Comparison of ENCODE assay signal across 1 cellular context in genomic region chr5:180860887-180861822, GRCh38.
TF ChIP-seq lines count a peak whose summit lies in the region.

Gene ZFP62 (minus strand): TSS chr5:180861276. CDS start chr5:180861219, 57 bp downstream.

TF ChIP-seq in GM12878, 131 proteins besides CTCF, POLR2A, EP300 and RAD21 (continued from another document and continues in another):
- 0 out of 2 replicates have a peak, but pooled peaks have one; percentile 50 for TF ChIP-seq ZNF687 (IDR thresholded peaks at IDR 0.05)
- no peak for TF ChIP-seq JUND (IDR thresholded peaks at IDR 0.05; ENCODE audit: low read depth, low read length)
- 0 out of 2 replicates have a peak, but pooled peaks have one; percentile 3 for TF ChIP-seq MLLT1 (IDR thresholded peaks at IDR 0.05)
- TF ChIP-seq TARDBP (IDR thresholded peaks at IDR 0.05; ENCODE audit: borderline replicate concordance) = 0 out of 2 replicates have a peak, but pooled peaks have one; percentile 22
- TF ChIP-seq DPF2 (IDR thresholded peaks at IDR 0.05) = no peak; the same call in 1 of the 2 replicates
- no peak for TF ChIP-seq FOXK2 (IDR thresholded peaks at IDR 0.05)
- peak; percentile 66 for TF ChIP-seq HCFC1 (IDR thresholded peaks at IDR 0.05; ENCODE audit: low read length)
- TF ChIP-seq MYC (IDR thresholded peaks at IDR 0.05; ENCODE audit: insufficient read depth, insufficient read length, insufficient replicate concordance, low read length, severe bottlenecking) = no peak
- no peak for TF ChIP-seq MTA3 (IDR thresholded peaks at IDR 0.05; ENCODE audit: borderline replicate concordance, low read length)
- TF ChIP-seq ATF2 (IDR thresholded peaks at IDR 0.05; ENCODE audit: low read length) = no peak
- TF ChIP-seq E2F8 (IDR thresholded peaks at IDR 0.05; ENCODE audit: low read depth, partially characterized antibody) = no peak
- no peak for TF ChIP-seq NFIC (IDR thresholded peaks at IDR 0.05; ENCODE audit: low read depth, low read length)
- no peak for TF ChIP-seq HDAC2 (IDR thresholded peaks at IDR 0.05)
- no peak for TF ChIP-seq CBX3 (IDR thresholded peaks at IDR 0.05; ENCODE audit: borderline replicate concordance, low read depth)
- TF ChIP-seq NKRF (conservative IDR thresholded peaks at IDR 0.05) = no peak; the same call in 1 of the 2 replicates
- no peak for TF ChIP-seq NFXL1 (IDR thresholded peaks at IDR 0.05; ENCODE audit: borderline replicate concordance)
- TF ChIP-seq ZBTB11 (CRISPR knock-in tag; IDR thresholded peaks at IDR 0.05) = peak; percentile 78
- TF ChIP-seq KDM1A (IDR thresholded peaks at IDR 0.05; ENCODE audit: borderline replicate concordance) = no peak
- peak; percentile 35; the same call in 1 of the 2 replicates for TF ChIP-seq EED (IDR thresholded peaks at IDR 0.05; ENCODE audit: low read depth)
- no peak for TF ChIP-seq ZBED1 (IDR thresholded peaks at IDR 0.05; ENCODE audit: borderline replicate concordance)
- peak; percentile 85; the same call in 1 of the 2 replicates for TF ChIP-seq ZNF217 (IDR thresholded peaks at IDR 0.05)
- TF ChIP-seq PAX8 (IDR thresholded peaks at IDR 0.05) = no peak
- TF ChIP-seq BCL3 (IDR thresholded peaks at IDR 0.05; ENCODE audit: borderline replicate concordance, insufficient read depth, low read depth, low read length, poor library complexity, severe bottlenecking) = peak; percentile 23
- no peak for TF ChIP-seq HDAC6 (IDR thresholded peaks at IDR 0.05; ENCODE audit: unreplicated experiment)
- TF ChIP-seq IKZF2 (IDR thresholded peaks at IDR 0.05) = peak in 1 of 2 experiments; percentile 40; a peak in 1 of 4 replicates
- TF ChIP-seq ZNF622 (IDR thresholded peaks at IDR 0.05) = no peak
- TF ChIP-seq RCOR1 (conservative IDR thresholded peaks at IDR 0.05; ENCODE audit: low read depth, low read length) = no peak
- peak; percentile 15; the same call in 1 of the 2 replicates for TF ChIP-seq ATF3 (IDR thresholded peaks at IDR 0.05; ENCODE audit: borderline replicate concordance, extremely low read depth, low read depth, low read length)
- TF ChIP-seq ZNF274 (IDR thresholded peaks at IDR 0.05; ENCODE audit: insufficient read depth, insufficient read length) = no peak
- peak; percentile 39 for TF ChIP-seq SIX5 (IDR thresholded peaks at IDR 0.05; ENCODE audit: low read depth, low read length, severe bottlenecking)
- peak; percentile 55 for TF ChIP-seq RUNX3 (IDR thresholded peaks at IDR 0.05; ENCODE audit: low read length)
- no peak for TF ChIP-seq IRF3 (IDR thresholded peaks at IDR 0.05)
- no peak for TF ChIP-seq ZZZ3 (IDR thresholded peaks at IDR 0.05; ENCODE audit: control insufficient read depth, insufficient read length, low read depth)
- no peak for TF ChIP-seq ATF7 (IDR thresholded peaks at IDR 0.05; ENCODE audit: low read depth)
- no peak for TF ChIP-seq SMAD1 (IDR thresholded peaks at IDR 0.05; ENCODE audit: low read depth, partially characterized antibody)
- TF ChIP-seq SMAD5 (IDR thresholded peaks at IDR 0.05; ENCODE audit: low read depth) = no peak
- TF ChIP-seq HSF1 (IDR thresholded peaks at IDR 0.05; ENCODE audit: low read depth, low read length) = no peak
- no peak for TF ChIP-seq MEF2B (IDR thresholded peaks at IDR 0.05; ENCODE audit: partially characterized antibody, poor library complexity, severe bottlenecking)
